In genomic region chr6:44627091-44627878, GRCh38 we compare ENCODE assay signal across 10 cellular contexts.
DNase-seq lines count a peak whose midpoint lies in the region; ATAC-seq and TF ChIP-seq lines count a peak whose summit lies in the region.
"Had no signal": no experiment of that assay in that cellular context is flagged by ENCODE, and none has a peak within 500 bp of the region (broad histone marks: within the 10 kb centered on the region; RNA-seq: fewer than 3 reads in every experiment).

No MANE protein-coding gene starts in this region.

- H3K9me3 ChIP-seq in iPS-15b (ENCODE audit: control insufficient read depth, insufficient read depth, low read length) (no peaks in the 10 kb centered on the region), spleen (no peaks in the 10 kb centered on the region)

- H3K4me1 ChIP-seq in iPS-15b (ENCODE audit: control insufficient read depth, insufficient read depth, low read length) (peaks cover 38% of the 10 kb centered on the region), spleen (peaks cover 5 to 37% (median 17%) of the 10 kb centered on the region in 6 donors)

- H3K27me3 ChIP-seq in iPS-15b (ENCODE audit: control insufficient read depth, insufficient read depth, low read length), result no peaks in the 10 kb centered on the region
- peaks cover 0 to 41% (median 0%) of the 10 kb centered on the region in 7 donors for H3K27me3 ChIP-seq in spleen (replicated peaks in 1 of 7)

- intact Hi-C loops in spleen (cut with DNase I; ENCODE audit: low total_unique reads), result no loop called here

- no peak overlapping the region for H3K9ac ChIP-seq in iPS-15b (ENCODE audit: low read depth, low read length)

- peak overlapping the region; percentile 3 for H3K4me3 ChIP-seq in iPS-15b (ENCODE audit: low read depth, low read length)
- H3K4me3 ChIP-seq in spleen, result peak overlapping the region in 1 of 8 donors; percentile 44

- no peak for TF ChIP-seq POLR2A in spleen (IDR thresholded peaks at IDR 0.05)

- DNase-seq in Kasumi-1 (lab: John Stamatoyannopoulos, UW) (peak; percentile 13 to 29), UCSD-AML1 (lab: John Stamatoyannopoulos, UW; ENCODE audit: unreplicated experiment) (peak; percentile 70), spleen (peak; percentile 80), NCI-H748 (lab: John Stamatoyannopoulos, UW; ENCODE audit: unreplicated experiment) (no peak), RKO (ENCODE audit: low spot score) (no peak)
- DNase-seq: NCI-H2081; SHP77; stimulated activated CD4-positive, alpha-beta T cell treated with anti-CD3 and anti-CD28 coated beads, Interleukin-4, amount 100 ng/mL, for 1 hour had no signal

- TF ChIP-seq CTCF in spleen (IDR thresholded peaks at IDR 0.05 in 8 of 11, conservative IDR thresholded peaks at IDR 0.05 in 3 of 11), result no peak

- no peak overlapping the region for H3K27ac ChIP-seq in spleen

- H3K36me3 ChIP-seq in iPS-15b (ENCODE audit: control insufficient read depth, insufficient read depth, low read length) (no peaks in the 10 kb centered on the region), spleen (no peaks in the 10 kb centered on the region)

- WGBS in spleen, 5 donors, result 41 to 56% (median 46%) methylated on average over 21 to 23 of the region's 23 CpGs

- ATAC-seq in GM18861 (IDR thresholded peaks at IDR 0.05; ENCODE audit: unreplicated experiment), result no peak

Comparison
In these comparisons a context has a peak if more than half of its experiments do, and no peak if none do; other contexts are left out.
1. DNase-seq: peak in Kasumi-1 (2 of 2), UCSD-AML1 (single experiment) and spleen (single experiment); none in NCI-H748 (single experiment) and RKO (single experiment).